In genomic region chr4:100162027-100162685, GRCh38 we compare ENCODE assay signal across 12 cellular contexts. TPM values are rescaled to one million over a fixed set of nuclear protein-coding genes. Genes with fewer than 3 reads are reported as not detected.
A peak's percentile ranks its signal among the peaks of the same experiment; 100 is the strongest.
DNase-seq lines count a peak whose midpoint lies in the region; ATAC-seq and TF ChIP-seq lines count a peak whose summit lies in the region.
"Had no signal": no experiment of that assay in that cellular context is flagged by ENCODE, and none has a peak within 500 bp of the region (broad histone marks: within the 10 kb centered on the region; RNA-seq: fewer than 3 reads in every experiment).

No MANE protein-coding gene starts in this region.

- POLR2A ChIA-PET in naive thymus-derived CD8-positive, alpha-beta T cell (lab: Charles Lee) = no interaction called here

- intact Hi-C loops in posterior cingulate gyrus (cut with DNase I) = no loop called here

- no peak overlapping the region for H3K27ac Mint-ChIP-seq in naive thymus-derived CD8-positive, alpha-beta T cell
- H3K27ac Mint-ChIP-seq: nephron had no signal

- no peak overlapping the region for H3K4me3 ChIP-seq in upper lobe of left lung
- H3K4me3 ChIP-seq: thoracic aorta had no signal

- H3K9me3 Mint-ChIP-seq in naive thymus-derived CD8-positive, alpha-beta T cell = peaks cover 0 to 25% (median 11%) of the 10 kb centered on the region in 9 donors

- H3K27me3 ChIP-seq in upper lobe of left lung = no peaks in the 10 kb centered on the region

- no peak for TF ChIP-seq POLR2A in upper lobe of left lung (IDR thresholded peaks at IDR 0.05)

- H3K36me3 ChIP-seq in upper lobe of left lung = no peaks in the 10 kb centered on the region
- H3K36me3 ChIP-seq: thoracic aorta had no signal

- H3K4me3 Mint-ChIP-seq in naive thymus-derived CD8-positive, alpha-beta T cell = no peak overlapping the region
- H3K4me3 Mint-ChIP-seq: nephron had no signal

- 48 to 54% methylated on average over 3 of the region's 3 CpGs for WGBS in upper lobe of left lung, 2 donors

- H3K9me3 ChIP-seq in upper lobe of left lung = peaks cover 0 to 10% (median 5%) of the 10 kb centered on the region in 4 donors
- H3K9me3 ChIP-seq: thoracic aorta had no signal

- no peak for TF ChIP-seq EP300 in upper lobe of left lung (IDR thresholded peaks at IDR 0.05)

- H3K36me3 Mint-ChIP-seq in naive thymus-derived CD8-positive, alpha-beta T cell = peaks cover 0 to 13% (median 7%) of the 10 kb centered on the region in 3 donors

- TF ChIP-seq CTCF in upper lobe of left lung (IDR thresholded peaks at IDR 0.05) = no peak

- DNase-seq in COLO829 (ENCODE audit: low spot score) = peak; percentile 59
- DNase-seq in upper lobe of left lung = no peak
- DNase-seq in naive thymus-derived CD8-positive, alpha-beta T cell = no peak
- no peak for DNase-seq in ureter (ENCODE audit: low spot score)
- no peak for DNase-seq in posterior cingulate gyrus

- H3K4me1 Mint-ChIP-seq in naive thymus-derived CD8-positive, alpha-beta T cell = peaks cover 0 to 4% (median 0%) of the 10 kb centered on the region in 4 donors

- no peak overlapping the region for H3K27ac ChIP-seq in upper lobe of left lung
- H3K27ac ChIP-seq: C4-2B, thoracic aorta had no signal

- H3K27me3 Mint-ChIP-seq in naive thymus-derived CD8-positive, alpha-beta T cell = peaks cover 0 to 13% (median 2%) of the 10 kb centered on the region in 5 donors

- ATAC-seq in GM19035 (IDR thresholded peaks at IDR 0.05; ENCODE audit: unreplicated experiment) (peak; percentile 65), HG02678 (IDR thresholded peaks at IDR 0.05; ENCODE audit: unreplicated experiment) (peak; percentile 70), HG03558 (IDR thresholded peaks at IDR 0.05; ENCODE audit: extremely low read depth, unreplicated experiment) (peak; percentile 85), upper lobe of left lung (ENCODE audit: low FRiP score in 2 of 2) (no peak)
- ATAC-seq in naive thymus-derived CD8-positive, alpha-beta T cell = no peak

- H3K4me1 ChIP-seq in upper lobe of left lung = no peaks in the 10 kb centered on the region

RNA-seq across cellular contexts. Expression of gene DDIT4L, which starts 28.1 kb away (rescaled TPM):
- total RNA-seq in upper lobe of left lung (1 to 10 TPM in 1 of 6 donors, under 1 TPM in 3, not detected in 2; 0.37 to 1.1 (median 0.63) TPM), ureter (0.44 TPM)
- total RNA-seq in naive thymus-derived CD8-positive, alpha-beta T cell = not detected
- under 1 TPM in 1 of 3 donors, not detected in 2; 0.30 TPM for polyA plus RNA-seq in naive thymus-derived CD8-positive, alpha-beta T cell
- total RNA-seq: HT1080 had no signal

Comparison
In these comparisons a context has a peak if more than half of its experiments do, and no peak if none do; other contexts are left out.
1. ATAC-seq: peak in GM19035 (single experiment), HG02678 (single experiment) and HG03558 (single experiment); none in upper lobe of left lung (0 of 2) and naive thymus-derived CD8-positive, alpha-beta T cell (0 of 2).